ENCODE assay signal across 8 cellular contexts in genomic region chr1:246497331-246497915, GRCh38.
DNase-seq lines count a peak whose midpoint lies in the region; ATAC-seq and TF ChIP-seq lines count a peak whose summit lies in the region.

No MANE protein-coding gene starts in this region.

- DNase-seq in AG20443 (ENCODE audit: low spot score) (peak; percentile 59), NCI-H446 (lab: John Stamatoyannopoulos, UW) (peak; percentile 30 to 80), amniotic epithelial cell (ENCODE audit: low read depth) (peak; percentile 72), inferior parietal cortex (ENCODE audit: extremely low spot score) (peak; percentile 86), stromal cell of bone marrow (ENCODE audit: low read depth) (peak; percentile 54), epidermal melanocyte (ENCODE audit: insufficient read length, low spot score) (no peak)

- peak; percentile 77 for ATAC-seq in HG03175 (IDR thresholded peaks at IDR 0.05; ENCODE audit: unreplicated experiment)

- TF ChIP-seq CTCF in GM12874 (IDR thresholded peaks at IDR 0.05; ENCODE audit: insufficient read depth, low read depth, low read length): peak; percentile 37; the same call in 1 of the 2 replicates
